26 cellular contexts compared by ENCODE assay signal in genomic region chr21:33909756-33910155, GRCh38.
"Had no signal": no experiment of that assay in that cellular context is flagged by ENCODE, and none has a peak within 500 bp of the region (broad histone marks: within the 10 kb centered on the region; RNA-seq: fewer than 3 reads in every experiment).

No MANE protein-coding gene starts in this region.

- H3K27me3 ChIP-seq: brain microvascular endothelial cell had no signal

- ATAC-seq: activated CD8-positive, alpha-beta T cell treated with anti-CD3 and anti-CD28 coated beads, Interleukin-2, amount 10 ng/mL, durations not matched to agents 7 days and 5 days; activated T-cell treated with anti-CD3 and anti-CD28 coated beads, Interleukin-2, amount 50 U/mL, for 4 hours; Panc1 had no signal

- H3K4me3 Mint-ChIP-seq: activated CD4-positive, alpha-beta T cell treated with anti-CD3 and anti-CD28 coated beads, Interleukin-2, amount 10 ng/mL, durations not matched to agents 24 days and 14 days; activated CD8-positive, alpha-beta T cell treated with anti-CD3 and anti-CD28 coated beads, Interleukin-2, amount 10 ng/mL, durations not matched to agents 7 days and 5 days; activated naive CD8-positive, alpha-beta T cell treated with anti-CD3 and anti-CD28 coated beads for 36 hours; activated T-cell treated with anti-CD3 and anti-CD28 coated beads, Interleukin-2, amount 50 U/mL, for 4 hours had no signal

- H3K27ac ChIP-seq: brain microvascular endothelial cell had no signal

- DNase-seq: activated CD4-positive, alpha-beta T cell treated with anti-CD3 and anti-CD28 coated beads, Interleukin-2, amount 10 ng/mL, durations not matched to agents 24 days and 14 days; activated CD4-positive, alpha-beta T cell treated with anti-CD3 and anti-CD28 coated beads, Interleukin-2, amount 50 U/mL, for 48 hours; activated CD8-positive, alpha-beta T cell treated with anti-CD3 and anti-CD28 coated beads, Interleukin-2, amount 10 ng/mL, durations not matched to agents 7 days and 5 days; activated effector memory CD4-positive, alpha-beta T cell treated with anti-CD3 and anti-CD28 coated beads, Interleukin-2, amount 50 U/mL, for 16 hours; activated naive CD4-positive, alpha-beta T cell; activated naive CD4-positive, alpha-beta T cell treated with anti-CD3 and anti-CD28 coated beads, Interleukin-2, amount 50 U/mL, for 16 hours; activated naive CD8-positive, alpha-beta T cell treated with anti-CD3 and anti-CD28 coated beads for 36 hours; activated T-cell treated with anti-CD3 and anti-CD28 coated beads, Interleukin-2, amount 50 U/mL, for 4 hours; amniotic stem cell; aorta; brain microvascular endothelial cell; Kasumi-1; KG1; MM.1S; MV-4-11; NCI-H1092; NCI-H1436 treated with DMSO at 0.1 percent for 48 hours; NCI-H1694 treated with DMSO at 0.1 percent for 48 hours; NCI-H2029; NCI-H345; NCI-H524 treated with DMSO at 0.1 percent for 48 hours; SW 1271; T-helper 1 cell; T-helper 2 cell; T-helper 9 cell had no signal

- H3K9me3 Mint-ChIP-seq: activated CD4-positive, alpha-beta T cell treated with anti-CD3 and anti-CD28 coated beads, Interleukin-2, amount 10 ng/mL, durations not matched to agents 24 days and 14 days; activated naive CD8-positive, alpha-beta T cell treated with anti-CD3 and anti-CD28 coated beads for 36 hours; activated T-cell treated with anti-CD3 and anti-CD28 coated beads, Interleukin-2, amount 50 U/mL, for 4 hours had no signal

- H3K27ac Mint-ChIP-seq: activated CD4-positive, alpha-beta T cell treated with anti-CD3 and anti-CD28 coated beads, Interleukin-2, amount 10 ng/mL, durations not matched to agents 24 days and 14 days; activated CD8-positive, alpha-beta T cell treated with anti-CD3 and anti-CD28 coated beads, Interleukin-2, amount 10 ng/mL, durations not matched to agents 7 days and 5 days; activated naive CD8-positive, alpha-beta T cell treated with anti-CD3 and anti-CD28 coated beads for 36 hours had no signal

- H3K27me3 Mint-ChIP-seq: activated CD4-positive, alpha-beta T cell treated with anti-CD3 and anti-CD28 coated beads, Interleukin-2, amount 10 ng/mL, durations not matched to agents 24 days and 14 days; activated naive CD8-positive, alpha-beta T cell treated with anti-CD3 and anti-CD28 coated beads for 36 hours had no signal
